22 cellular contexts compared by ENCODE assay signal in genomic region chr19:16289594-16289993, GRCh38.
"Had no signal": no experiment of that assay in that cellular context is flagged by ENCODE, and none has a peak within 500 bp of the region (broad histone marks: within the 10 kb centered on the region; RNA-seq: fewer than 3 reads in every experiment).

No MANE protein-coding gene starts in this region.

- ATAC-seq: naive thymus-derived CD4-positive, alpha-beta T cell; sciatic nerve; stimulated activated effector memory CD8-positive, alpha-beta T cell treated with anti-CD3 and anti-CD28 coated beads, Interleukin-12 subunit alpha, Interleukin-12 subunit beta, amount 100 ng/mL, for 72 hours had no signal

- H3K9me3 ChIP-seq: ovary, testis had no signal

- H3K4me1 Mint-ChIP-seq: immature natural killer cell had no signal

- H3K27ac Mint-ChIP-seq: activated naive CD4-positive, alpha-beta T cell treated with anti-CD3 and anti-CD28 coated beads, Interleukin-2, amount 50 U/mL, for 24 hours; immature natural killer cell; memory B cell; stimulated activated effector memory CD8-positive, alpha-beta T cell treated with anti-CD3 and anti-CD28 coated beads, Interleukin-12 subunit alpha, Interleukin-12 subunit beta, amount 100 ng/mL, for 72 hours; type B pancreatic cell had no signal

- H3K27ac ChIP-seq: ovary, WERI-Rb-1 had no signal

- H3K4me3 ChIP-seq: ovary, smooth muscle cell, testis had no signal

- H3K36me3 Mint-ChIP-seq: activated naive CD4-positive, alpha-beta T cell treated with anti-CD3 and anti-CD28 coated beads, Interleukin-2, amount 50 U/mL, for 24 hours; immature natural killer cell; memory B cell; naive thymus-derived CD4-positive, alpha-beta T cell; stimulated activated effector memory CD8-positive, alpha-beta T cell treated with anti-CD3 and anti-CD28 coated beads, Interleukin-12 subunit alpha, Interleukin-12 subunit beta, amount 100 ng/mL, for 72 hours; type B pancreatic cell had no signal

- H3K4me3 Mint-ChIP-seq: activated naive CD4-positive, alpha-beta T cell treated with anti-CD3 and anti-CD28 coated beads, Interleukin-2, amount 50 U/mL, for 24 hours; immature natural killer cell; memory B cell; stimulated activated effector memory CD8-positive, alpha-beta T cell treated with anti-CD3 and anti-CD28 coated beads, Interleukin-12 subunit alpha, Interleukin-12 subunit beta, amount 100 ng/mL, for 72 hours; type B pancreatic cell had no signal

- DNase-seq: activated CD4-positive, alpha-beta T cell treated with anti-CD3 and anti-CD28 coated beads for 1 hour; activated CD8-positive, alpha-beta memory T cell treated with anti-CD3 and anti-CD28 coated beads for 24 hours; activated CD8-positive, alpha-beta memory T cell treated with anti-CD3 and anti-CD28 coated beads, Interleukin-2, amount 50 U/mL, for 48 hours; activated effector memory CD4-positive, alpha-beta T cell treated with Interleukin-2 at 50 U/mL for 16 hours; activated T-cell treated with anti-CD3 and anti-CD28 coated beads, Interleukin-2, amount 50 U/mL, for 48 hours; effector memory CD4-positive, alpha-beta T cell; erythroblast; foreskin melanocyte; head of caudate nucleus; immature natural killer cell; kidney glomerular epithelial cell; ovary; stimulated activated CD4-positive, alpha-beta T cell treated with anti-CD3 and anti-CD28 coated beads, Interleukin-4, amount 100 ng/mL, for 24 hours; testis; WERI-Rb-1 had no signal

- H3K27me3 Mint-ChIP-seq: activated naive CD4-positive, alpha-beta T cell treated with anti-CD3 and anti-CD28 coated beads, Interleukin-2, amount 50 U/mL, for 24 hours had no signal

- H3K9me3 Mint-ChIP-seq: activated naive CD4-positive, alpha-beta T cell treated with anti-CD3 and anti-CD28 coated beads, Interleukin-2, amount 50 U/mL, for 24 hours; memory B cell; stimulated activated effector memory CD8-positive, alpha-beta T cell treated with anti-CD3 and anti-CD28 coated beads, Interleukin-12 subunit alpha, Interleukin-12 subunit beta, amount 100 ng/mL, for 72 hours; type B pancreatic cell had no signal

- H3K27me3 ChIP-seq: ovary, testis had no signal

- H3K36me3 ChIP-seq: ovary, WERI-Rb-1 had no signal
